ENCODE assay signal across 8 cellular contexts in genomic region chr22:31754813-31755212, GRCh38. TPM values are rescaled to one million over a fixed set of nuclear protein-coding genes. Genes with fewer than 3 reads are reported as not detected.
DNase-seq lines count a peak whose midpoint lies in the region; ATAC-seq and TF ChIP-seq lines count a peak whose summit lies in the region.

No MANE protein-coding gene starts in this region.

- H3K79me2 ChIP-seq in SK-N-SH (ENCODE audit: insufficient read depth), result peaks cover 6% of the 10 kb centered on the region
- peaks cover 20% of the 10 kb centered on the region for H3K79me2 ChIP-seq in hepatocyte

- H3K27ac ChIP-seq in SK-N-SH (ENCODE audit: low read depth in 2 of 2, low read length in 1 of 2) (peak overlapping the region in 1 of 2 experiments; percentile 92; a peak in 1 of 4 replicates), hepatocyte (peak overlapping the region; percentile 72)

- CTCF ChIA-PET in SK-N-SH (lab: Yijun Ruan, JAX), result interaction anchor here (0.6 to 3.8 kb wide), 2 partner anchors 89 to 1268 kb away, joined by 3 to 21 read pairs; no protein-coding TSS in a partner anchor
- CTCF ChIA-PET in activated CD4-positive, alpha-beta memory T cell treated with anti-CD3 and anti-CD28 coated beads, Interleukin-2, amount 10 ng/mL, durations not matched to agents 7 days and 5 days (lab: Charles Lee), result no interaction called here

- H3K27ac Mint-ChIP-seq in activated CD4-positive, alpha-beta memory T cell treated with anti-CD3 and anti-CD28 coated beads, Interleukin-2, amount 10 ng/mL, durations not matched to agents 7 days and 5 days, result peak overlapping the region; percentile 97
- H3K27ac Mint-ChIP-seq in stimulated activated effector memory CD8-positive, alpha-beta T cell treated with anti-CD3 and anti-CD28 coated beads, Interleukin-12 subunit alpha, Interleukin-12 subunit beta, amount 100 ng/mL, for 72 hours, result peak overlapping the region; percentile 96

- TF ChIP-seq RAD21 in SK-N-SH (IDR thresholded peaks at IDR 0.05; ENCODE audit: low read length), result no peak

- H3K4me1 Mint-ChIP-seq in activated CD4-positive, alpha-beta memory T cell treated with anti-CD3 and anti-CD28 coated beads, Interleukin-2, amount 10 ng/mL, durations not matched to agents 7 days and 5 days, result peaks cover 45% of the 10 kb centered on the region
- H3K4me1 Mint-ChIP-seq in stimulated activated effector memory CD8-positive, alpha-beta T cell treated with anti-CD3 and anti-CD28 coated beads, Interleukin-12 subunit alpha, Interleukin-12 subunit beta, amount 100 ng/mL, for 72 hours, result peaks cover 34% of the 10 kb centered on the region

- TF ChIP-seq CTCF in SK-N-SH (IDR thresholded peaks at IDR 0.05) (no peak), hepatocyte (IDR thresholded peaks at IDR 0.05; ENCODE audit: poor library complexity) (no peak)

- H3K4me3 ChIP-seq in SK-N-SH (ENCODE audit: low read depth in 2 of 2, low read length in 1 of 2) (peak overlapping the region; percentile 81 to 84), hepatocyte (peak overlapping the region; percentile 35)

- peaks cover 14% of the 10 kb centered on the region for H3F3A ChIP-seq in SK-N-SH (replicated peaks; ENCODE audit: insufficient read depth)

- H3K27me3 ChIP-seq in SK-N-SH (ENCODE audit: insufficient read depth) (no peaks in the 10 kb centered on the region), hepatocyte (no peaks in the 10 kb centered on the region)

- H3K27me3 Mint-ChIP-seq in activated CD4-positive, alpha-beta memory T cell treated with anti-CD3 and anti-CD28 coated beads, Interleukin-2, amount 10 ng/mL, durations not matched to agents 7 days and 5 days, result no peaks in the 10 kb centered on the region

- H3K36me3 ChIP-seq in SK-N-SH (replicated peaks in 1 of 2; ENCODE audit: control insufficient read depth in 1 of 2, insufficient read depth in 2 of 2, low read length in 1 of 2), result no peaks in the 10 kb centered on the region
- no peaks in the 10 kb centered on the region for H3K36me3 ChIP-seq in hepatocyte (replicated peaks; ENCODE audit: insufficient read depth, low read depth)

- no peak for DNase-seq in SK-N-SH
- no peak for DNase-seq in activated CD4-positive, alpha-beta memory T cell treated with anti-CD3 and anti-CD28 coated beads, Interleukin-2, amount 10 ng/mL, durations not matched to agents 7 days and 5 days
- no peak for DNase-seq in hepatocyte (ENCODE audit: low spot score)
- no peak for DNase-seq in stimulated activated effector memory CD8-positive, alpha-beta T cell treated with anti-CD3 and anti-CD28 coated beads, Interleukin-12 subunit alpha, Interleukin-12 subunit beta, amount 100 ng/mL, for 72 hours (ENCODE audit: low spot score in 2 of 2)
- no peak for DNase-seq in H4 (ENCODE audit: low spot score)
- DNase-seq in stimulated activated CD4-positive, alpha-beta T cell treated with anti-CD3 and anti-CD28 coated beads, Interleukin-1b, Interleukin-23, amount 100 ng/mL, for 48 hours, result no peak
- DNase-seq in AG08395 (ENCODE audit: low spot score), result no peak

- H3K4me1 ChIP-seq in SK-N-SH (ENCODE audit: control insufficient read depth in 1 of 2, insufficient read depth in 2 of 2, low read depth in 1 of 2, low read length in 1 of 2) (peaks cover 5 to 26% of the 10 kb centered on the region in 2 experiments), hepatocyte (ENCODE audit: insufficient read depth) (peaks cover 16% of the 10 kb centered on the region)

- no peak for TF ChIP-seq EP300 in SK-N-SH (IDR thresholded peaks at IDR 0.05; ENCODE audit: borderline replicate concordance in 1 of 2, low read depth in 1 of 2, low read length in 1 of 2)

- H3K9me3 Mint-ChIP-seq in activated CD4-positive, alpha-beta memory T cell treated with anti-CD3 and anti-CD28 coated beads, Interleukin-2, amount 10 ng/mL, durations not matched to agents 7 days and 5 days, result no peaks in the 10 kb centered on the region
- no peaks in the 10 kb centered on the region for H3K9me3 Mint-ChIP-seq in stimulated activated effector memory CD8-positive, alpha-beta T cell treated with anti-CD3 and anti-CD28 coated beads, Interleukin-12 subunit alpha, Interleukin-12 subunit beta, amount 100 ng/mL, for 72 hours

- H3K9me3 ChIP-seq in SK-N-SH (no peaks in the 10 kb centered on the region), hepatocyte (ENCODE audit: low read depth) (no peaks in the 10 kb centered on the region)

- POLR2A ChIA-PET in SK-N-SH (lab: Yijun Ruan, JAX), result interaction anchor here (0.6 kb wide), 1 partner anchor 1119 kb away, joined by 8 read pairs; the partner anchor contains the start of gene SLC35E4
- POLR2A ChIA-PET in activated CD4-positive, alpha-beta memory T cell treated with anti-CD3 and anti-CD28 coated beads, Interleukin-2, amount 10 ng/mL, durations not matched to agents 7 days and 5 days (lab: Charles Lee), result interaction anchor here (2.6 kb wide), 1 partner anchor 93 kb away, joined by 30 read pairs; the partner anchor contains the start of gene PISD

- no peak for ATAC-seq in SK-N-SH treated with all-trans-retinoic acid at 6 μM for 48 hours
- no peak for ATAC-seq in stimulated activated effector memory CD8-positive, alpha-beta T cell treated with anti-CD3 and anti-CD28 coated beads, Interleukin-12 subunit alpha, Interleukin-12 subunit beta, amount 100 ng/mL, for 72 hours

- 42% methylated on average over 6 of the region's 6 CpGs for WGBS in SK-N-SH (ENCODE audit: low lambda C conversion rate)
- 44% methylated on average over 6 of the region's 6 CpGs for WGBS in hepatocyte (ENCODE audit: low lambda C conversion rate, missing lambda C conversion rate)

- peak overlapping the region; percentile 76; the same call in 1 of the 2 replicates for H3K9ac ChIP-seq in SK-N-SH

- H4K20me1 ChIP-seq in SK-N-SH (ENCODE audit: insufficient read depth) (no peaks in the 10 kb centered on the region), hepatocyte (ENCODE audit: insufficient read depth, poor library complexity, severe bottlenecking) (no peaks in the 10 kb centered on the region)

- H3K9me2 ChIP-seq in SK-N-SH, result no peaks in the 10 kb centered on the region
- no peaks in the 10 kb centered on the region for H3K9me2 ChIP-seq in hepatocyte (replicated peaks; ENCODE audit: insufficient read depth)

- H3K36me3 Mint-ChIP-seq in activated CD4-positive, alpha-beta memory T cell treated with anti-CD3 and anti-CD28 coated beads, Interleukin-2, amount 10 ng/mL, durations not matched to agents 7 days and 5 days (ENCODE audit: low read depth), result peaks cover 6% of the 10 kb centered on the region
- H3K36me3 Mint-ChIP-seq in stimulated activated effector memory CD8-positive, alpha-beta T cell treated with anti-CD3 and anti-CD28 coated beads, Interleukin-12 subunit alpha, Interleukin-12 subunit beta, amount 100 ng/mL, for 72 hours, result peaks cover 41% of the 10 kb centered on the region

- H3K4me2 ChIP-seq in SK-N-SH, result peak overlapping the region; percentile 86
- peak overlapping the region; percentile 86 for H3K4me2 ChIP-seq in hepatocyte

- 0 out of 2 replicates have a peak overlapping the region, but pooled peaks have one; percentile 83 for H2AFZ ChIP-seq in SK-N-SH (ENCODE audit: low read depth)
- peak overlapping the region; percentile 54 for H2AFZ ChIP-seq in hepatocyte

- peak overlapping the region; percentile 92 for H3K4me3 Mint-ChIP-seq in activated CD4-positive, alpha-beta memory T cell treated with anti-CD3 and anti-CD28 coated beads, Interleukin-2, amount 10 ng/mL, durations not matched to agents 7 days and 5 days
- peak overlapping the region; percentile 89 for H3K4me3 Mint-ChIP-seq in stimulated activated effector memory CD8-positive, alpha-beta T cell treated with anti-CD3 and anti-CD28 coated beads, Interleukin-12 subunit alpha, Interleukin-12 subunit beta, amount 100 ng/mL, for 72 hours

TF ChIP-seq in SK-N-SH, 30 proteins besides CTCF, POLR2A, EP300 and RAD21 (continues in another document):
- TF ChIP-seq TAF1 (IDR thresholded peaks at IDR 0.05; ENCODE audit: borderline replicate concordance, low read depth, low read length) (no peak), FOXJ3 (CRISPR knock-in tag; IDR thresholded peaks at IDR 0.05) (no peak), GATA2 (CRISPR knock-in tag; IDR thresholded peaks at IDR 0.05) (no peak)
- TF ChIP-seq, protein P1, sequence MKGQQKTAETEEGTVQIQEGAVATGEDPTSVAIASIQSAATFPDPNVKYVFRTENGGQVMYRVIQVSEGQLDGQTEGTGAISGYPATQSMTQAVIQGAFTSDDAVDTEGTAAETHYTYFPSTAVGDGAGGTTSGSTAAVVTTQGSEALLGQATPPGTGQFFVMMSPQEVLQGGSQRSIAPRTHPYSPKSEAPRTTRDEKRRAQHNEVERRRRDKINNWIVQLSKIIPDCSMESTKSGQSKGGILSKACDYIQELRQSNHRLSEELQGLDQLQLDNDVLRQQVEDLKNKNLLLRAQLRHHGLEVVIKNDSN (IDR thresholded peaks at IDR 0.05; ENCODE audit: borderline replicate concordance, low read depth), result no peak

TF ChIP-seq in SK-N-SH treated with all-trans-retinoic acid at 6 μM for 48 hours, 23 proteins besides CTCF, POLR2A, EP300 and RAD21 (continues in another document):
- TF ChIP-seq ARNTL (CRISPR knock-in tag; IDR thresholded peaks at IDR 0.05; ENCODE audit: borderline replicate concordance, low read depth) (no peak), BACH2 (CRISPR knock-in tag; IDR thresholded peaks at IDR 0.05; ENCODE audit: borderline replicate concordance) (no peak)

RNA-seq across cellular contexts. Expression of gene DEPDC5, which starts 1.0 kb away (rescaled TPM):
- polyA plus RNA-seq in SK-N-SH (2012; rRNA removed) (7.8 and 9.7 TPM in 2 replicates), hepatocyte (12.9 and 14.7 TPM in 2 replicates)
- 5.2 and 5.6 TPM in 2 replicates for polyA plus RNA-seq in SK-N-SH (2012; cell fraction: cytosol; rRNA removed)
- 23.5 and 24.6 TPM in 2 replicates for polyA plus RNA-seq in SK-N-SH (2012; cell fraction: nucleus; rRNA removed)
- total RNA-seq in activated CD4-positive, alpha-beta memory T cell treated with anti-CD3 and anti-CD28 coated beads, Interleukin-2, amount 10 ng/mL, durations not matched to agents 7 days and 5 days, result 10 to 100 TPM; 32.8 to 33.7 TPM
- total RNA-seq in hepatocyte, result 14.5 and 15.9 TPM in 2 replicates
- 5.6 and 7.6 TPM in 2 replicates for total RNA-seq in H4 (2014; rRNA removed; shearing (Covaris generic))

RNA-seq across cellular contexts. Expression of gene PRR14L, which starts 4.9 kb away (rescaled TPM):
- polyA plus RNA-seq in SK-N-SH (2012; rRNA removed), result 5.9 and 7.4 TPM in 2 replicates
- polyA plus RNA-seq in SK-N-SH (2012; cell fraction: cytosol; rRNA removed), result 6.0 and 6.5 TPM in 2 replicates
- 9.4 and 13.9 TPM in 2 replicates for polyA plus RNA-seq in SK-N-SH (2012; cell fraction: nucleus; rRNA removed)
- 10 to 100 TPM; 56.3 to 61.3 TPM for total RNA-seq in activated CD4-positive, alpha-beta memory T cell treated with anti-CD3 and anti-CD28 coated beads, Interleukin-2, amount 10 ng/mL, durations not matched to agents 7 days and 5 days
- total RNA-seq in hepatocyte, result 22.9 and 30.4 TPM in 2 replicates
- polyA plus RNA-seq in hepatocyte, result 12.6 and 13.2 TPM in 2 replicates
- 7.0 and 7.2 TPM in 2 replicates for total RNA-seq in H4 (2014; rRNA removed; shearing (Covaris generic))
